ENCODE assay signal across 8 cellular contexts in genomic region chr10:30705086-30705624, GRCh38.
DNase-seq lines count a peak whose midpoint lies in the region; ATAC-seq and TF ChIP-seq lines count a peak whose summit lies in the region.

No MANE protein-coding gene starts in this region.

- CTCF ChIA-PET in IMR-90 (lab: Yijun Ruan, JAX) (no interaction called here), PC-9 (lab: Charles Lee) (no interaction called here)

- H3K56ac ChIP-seq in IMR-90 (ENCODE audit: extremely low read depth, insufficient read depth, low read length): no peak overlapping the region

- H3K79me2 ChIP-seq in PC-9 (ENCODE audit: low read depth) (no peaks in the 10 kb centered on the region), GM23248 (ENCODE audit: insufficient read depth) (no peaks in the 10 kb centered on the region)

- no peak overlapping the region for H3K23ac ChIP-seq in IMR-90 (ENCODE audit: low read depth, low read length)

- H2AFZ ChIP-seq in IMR-90 (replicated peaks; ENCODE audit: low read length, poor library complexity): peak overlapping the region; percentile 23
- no peak overlapping the region for H2AFZ ChIP-seq in PC-9
- H2AFZ ChIP-seq in GM23248: no peak overlapping the region

- 0 out of 2 replicates have a peak overlapping the region, but pooled peaks have one; percentile 9 for H2AK5ac ChIP-seq in IMR-90 (ENCODE audit: low read depth, low read length)

- H3K36me3 ChIP-seq in IMR-90 (ENCODE audit: control insufficient read depth, insufficient read depth, low read length) (no peaks in the 10 kb centered on the region), PC-9 (ENCODE audit: low read depth) (no peaks in the 10 kb centered on the region), GM23248 (ENCODE audit: low read depth) (no peaks in the 10 kb centered on the region)

- H3K18ac ChIP-seq in IMR-90 (ENCODE audit: low read depth, low read length): no peak overlapping the region

- no TSS peak for BruUV-seq in IMR-90 (replicated peaks; lab: Mats Ljungman, UMichigan)
- no TSS peak for BruUV-seq in PC-9 (replicated peaks; lab: Mats Ljungman, UMichigan)

- H3F3A ChIP-seq in PC-9 (ENCODE audit: insufficient read depth, low read depth) (no peaks in the 10 kb centered on the region; the same call in 1 of the 2 replicates), GM23248 (ENCODE audit: insufficient read depth) (no peaks in the 10 kb centered on the region)

- TF ChIP-seq CTCF in GM12875 (IDR thresholded peaks at IDR 0.05; ENCODE audit: borderline replicate concordance, insufficient read depth, low read depth, low read length) (no peak), IMR-90 (conservative IDR thresholded peaks at IDR 0.05; ENCODE audit: low read depth, low read length) (no peak), PC-9 (conservative IDR thresholded peaks at IDR 0.05) (no peak), GM10266 (IDR thresholded peaks at IDR 0.05; ENCODE audit: control insufficient read depth, insufficient read depth, low read depth, missing control alignments) (no peak)

- H4K8ac ChIP-seq in IMR-90 (ENCODE audit: low read depth in 2 of 2, low read length in 2 of 2): no peak overlapping the region

- DNase-seq in IMR-90: no peak
- DNase-seq in central memory CD4-positive, alpha-beta T cell: peak; percentile 54
- no peak for DNase-seq in PC-9
- DNase-seq in GM23248: no peak
- DNase-seq in NCI-H2107 (lab: John Stamatoyannopoulos, UW): no peak
- no peak for DNase-seq in GM10266 (ENCODE audit: extremely low spot score)

- dilution Hi-C loops in IMR-90 (cut with HindIII; ENCODE audit: low sequenced_read_pairs, unreplicated experiment): no loop called here

- no peaks in the 10 kb centered on the region; the same call in 1 of the 2 replicates for H3K9me1 ChIP-seq in IMR-90 (ENCODE audit: insufficient read depth, low read length)

- H3K9me3 ChIP-seq in IMR-90 (ENCODE audit: control insufficient read depth, insufficient read depth, low read length) (no peaks in the 10 kb centered on the region), PC-9 (ENCODE audit: insufficient read depth, low read depth) (no peaks in the 10 kb centered on the region), GM23248 (ENCODE audit: low read depth) (no peaks in the 10 kb centered on the region)

- no peaks in the 10 kb centered on the region for H3K9me2 ChIP-seq in PC-9 (ENCODE audit: insufficient read depth)
- no peaks in the 10 kb centered on the region for H3K9me2 ChIP-seq in GM23248 (ENCODE audit: insufficient read depth)

- in situ Hi-C loops in IMR-90 (cut with MboI; ENCODE audit: low sequenced_read_pairs) (no loop called here), GM23248 (cut with MboI) (no loop called here)

- H3K4me2 ChIP-seq in IMR-90 (ENCODE audit: low read depth, low read length) (no peak overlapping the region), PC-9 (no peak overlapping the region), GM23248 (ENCODE audit: unreplicated experiment) (no peak overlapping the region)

- no peak overlapping the region for H2BK5ac ChIP-seq in IMR-90 (ENCODE audit: low read depth, low read length, poor library complexity, severe bottlenecking)

- no peak overlapping the region for H2BK120ac ChIP-seq in IMR-90 (ENCODE audit: low read depth, low read length)

- WGBS in IMR-90 (ENCODE audit: extremely low coverage in 2 of 2, insufficient read length in 1 of 2), 2 experiments: no CpG with 5 or more reads among the region's 9 CpGs
- 68 to 75% methylated on average over 9 of the region's 9 CpGs for WGBS in GM23248 (ENCODE audit: low coverage in 1 of 2, low lambda C conversion rate in 2 of 2, missing lambda C conversion rate in 2 of 2), 2 experiments

- H3K27me3 ChIP-seq in IMR-90 (ENCODE audit: control insufficient read depth, insufficient read depth, low read length) (no peaks in the 10 kb centered on the region; the same call in 1 of the 2 replicates), PC-9 (ENCODE audit: insufficient read depth, low read depth) (no peaks in the 10 kb centered on the region), GM23248 (replicated peaks; ENCODE audit: insufficient read depth) (no peaks in the 10 kb centered on the region)

- intact Hi-C loops in IMR-90 (cut with micrococcal nuclease): no loop called here
- intact Hi-C loops in PC-9 (cut with micrococcal nuclease; ENCODE audit: unreplicated experiment): no loop called here

- H3K4me1 ChIP-seq in IMR-90 (ENCODE audit: control insufficient read depth, insufficient read depth, low read length) (peaks cover 3% of the 10 kb centered on the region), PC-9 (replicated peaks; ENCODE audit: insufficient read depth) (0 out of 2 replicates have a peak, but pooled peaks cover 5% of the 10 kb centered on the region), GM23248 (ENCODE audit: insufficient read depth) (peaks cover 13% of the 10 kb centered on the region)

- H4K20me1 ChIP-seq in IMR-90 (ENCODE audit: insufficient read depth, low read length): no peaks in the 10 kb centered on the region
- H4K20me1 ChIP-seq in PC-9 (ENCODE audit: insufficient read depth): no peaks in the 10 kb centered on the region
- no peaks in the 10 kb centered on the region for H4K20me1 ChIP-seq in GM23248 (ENCODE audit: insufficient read depth)

- no peak for TF ChIP-seq RAD21 in IMR-90 (IDR thresholded peaks at IDR 0.05; ENCODE audit: low read length)

- POLR2A ChIA-PET in IMR-90 (lab: Charles Lee; ENCODE audit: unreplicated experiment): no interaction called here
- POLR2A ChIA-PET in PC-9 (lab: Charles Lee; ENCODE audit: unreplicated experiment): no interaction called here

- H2BK20ac ChIP-seq in IMR-90 (ENCODE audit: low read depth, low read length): no peak overlapping the region

- no peak overlapping the region for H3K9ac ChIP-seq in IMR-90 (ENCODE audit: low read depth, low read length)
- H3K9ac ChIP-seq in GM23248: no peak overlapping the region

- no peak overlapping the region for H3K4ac ChIP-seq in IMR-90 (ENCODE audit: low read depth, low read length)

- no peak overlapping the region for H3K14ac ChIP-seq in IMR-90 (replicated peaks; ENCODE audit: low read depth, low read length)

- no peak overlapping the region for H3K27ac ChIP-seq in IMR-90 (ENCODE audit: insufficient read depth, low read length)
- H3K27ac ChIP-seq in PC-9: no peak overlapping the region
- H3K27ac ChIP-seq in GM23248: no peak overlapping the region

- no peak overlapping the region for H4K5ac ChIP-seq in IMR-90 (ENCODE audit: low read depth, low read length)

- H3K79me1 ChIP-seq in IMR-90 (ENCODE audit: low read depth in 1 of 2, low read length in 2 of 2): no peaks in the 10 kb centered on the region

- no peak overlapping the region for H2BK15ac ChIP-seq in IMR-90 (ENCODE audit: low read depth, low read length)

- H2AK9ac ChIP-seq in IMR-90 (replicated peaks; ENCODE audit: low read depth, low read length, poor library complexity): no peak overlapping the region

- ATAC-seq in GM21390 (IDR thresholded peaks at IDR 0.05; ENCODE audit: unreplicated experiment) (peak; percentile 56), IMR-90 (ENCODE audit: low read depth) (no peak)

- no peak for TF ChIP-seq POLR2A in IMR-90 (IDR thresholded peaks at IDR 0.05; ENCODE audit: low read depth, low read length)

- H3K4me3 ChIP-seq in GM12875 (ENCODE audit: low read depth, low read length) (peak overlapping the region; percentile 56), IMR-90 (ENCODE audit: insufficient read depth, low read depth, low read length) (no peak overlapping the region), PC-9 (no peak overlapping the region), GM23248 (no peak overlapping the region)

- no peak overlapping the region for H4K91ac ChIP-seq in IMR-90 (ENCODE audit: insufficient read depth, low read depth, low read length)

TF ChIP-seq in IMR-90, 13 proteins besides CTCF, POLR2A, EP300 and RAD21:
- TF ChIP-seq CHD1 (IDR thresholded peaks at IDR 0.05; ENCODE audit: low read depth, low read length): no peak
- no peak for TF ChIP-seq NFE2L2 (IDR thresholded peaks at IDR 0.05; ENCODE audit: low read depth, low read length)
- no peak for TF ChIP-seq SMC3 (IDR thresholded peaks at IDR 0.05; ENCODE audit: low read depth, low read length)
- TF ChIP-seq RFX5 (IDR thresholded peaks at IDR 0.05; ENCODE audit: low read depth, low read length): no peak
- no peak for TF ChIP-seq MXI1 (IDR thresholded peaks at IDR 0.05; ENCODE audit: borderline replicate concordance, low read depth, low read length)
- TF ChIP-seq FOS (IDR thresholded peaks at IDR 0.05; ENCODE audit: low read depth, low read length): no peak
- TF ChIP-seq CEBPB (IDR thresholded peaks at IDR 0.05; ENCODE audit: low read depth, low read length): no peak
- TF ChIP-seq, protein P1, sequence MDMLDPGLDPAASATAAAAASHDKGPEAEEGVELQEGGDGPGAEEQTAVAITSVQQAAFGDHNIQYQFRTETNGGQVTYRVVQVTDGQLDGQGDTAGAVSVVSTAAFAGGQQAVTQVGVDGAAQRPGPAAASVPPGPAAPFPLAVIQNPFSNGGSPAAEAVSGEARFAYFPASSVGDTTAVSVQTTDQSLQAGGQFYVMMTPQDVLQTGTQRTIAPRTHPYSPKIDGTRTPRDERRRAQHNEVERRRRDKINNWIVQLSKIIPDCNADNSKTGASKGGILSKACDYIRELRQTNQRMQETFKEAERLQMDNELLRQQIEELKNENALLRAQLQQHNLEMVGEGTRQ (IDR thresholded peaks at IDR 0.05; ENCODE audit: low read depth, low read length): no peak
- no peak for TF ChIP-seq ELK1 (IDR thresholded peaks at IDR 0.05; ENCODE audit: borderline replicate concordance, low read depth, low read length)
- TF ChIP-seq MAFK (IDR thresholded peaks at IDR 0.05; ENCODE audit: low read depth, low read length): no peak
- TF ChIP-seq RCOR1 (IDR thresholded peaks at IDR 0.05; ENCODE audit: insufficient replicate concordance, low read length): no peak
